In genomic region chr2:85681354-85681728, GRCh38 we compare ENCODE assay signal across 15 cellular contexts. TPM values are rescaled to one million over a fixed set of nuclear protein-coding genes. Genes with fewer than 3 reads are reported as not detected.
A peak's percentile ranks its signal among the peaks of the same experiment; 100 is the strongest.
DNase-seq lines count a peak whose midpoint lies in the region; ATAC-seq, FAIRE-seq and TF ChIP-seq lines count a peak whose summit lies in the region.
"Had no signal": no experiment of that assay in that cellular context is flagged by ENCODE, and none has a peak within 500 bp of the region (broad histone marks: within the 10 kb centered on the region; RNA-seq: fewer than 3 reads in every experiment).

No MANE protein-coding gene starts in this region.

- TF ChIP-seq CTCF in A549 (IDR thresholded peaks at IDR 0.05), result no peak
- no peak for TF ChIP-seq CTCF in Calu3 (IDR thresholded peaks at IDR 0.05; ENCODE audit: unreplicated experiment)

- no peaks in the 10 kb centered on the region for H3K9me3 Mint-ChIP-seq in Calu3 (ENCODE audit: low read depth, unreplicated experiment)
- H3K9me3 Mint-ChIP-seq in central memory CD8-positive, alpha-beta T cell, result no peaks in the 10 kb centered on the region
- H3K9me3 Mint-ChIP-seq: CD4-positive, alpha-beta T cell; naive B cell; stimulated activated naive CD8-positive, alpha-beta T cell treated with anti-CD3 and anti-CD28 coated beads, Interleukin-15, Interleukin-2, amounts not matched to agents 100 ng/mL and 50 ng/mL, for 24 hours had no signal

- no peak for TF ChIP-seq EP300 in A549 (IDR thresholded peaks at IDR 0.05)

- POLR2A ChIA-PET in A549 (lab: Yijun Ruan, JAX), result no interaction called here

- no peak overlapping the region for H3K4me3 Mint-ChIP-seq in Calu3 (ENCODE audit: low read depth, unreplicated experiment)
- peak overlapping the region; percentile 50 for H3K4me3 Mint-ChIP-seq in central memory CD8-positive, alpha-beta T cell
- H3K4me3 Mint-ChIP-seq: CD4-positive, alpha-beta T cell; naive B cell; stimulated activated naive CD8-positive, alpha-beta T cell treated with anti-CD3 and anti-CD28 coated beads, Interleukin-15, Interleukin-2, amounts not matched to agents 100 ng/mL and 50 ng/mL, for 24 hours had no signal

- CTCF ChIA-PET in A549 (lab: Yijun Ruan, JAX) (interaction anchor here (0.6 to 10.2 kb wide), 11 partner anchors 11 to 133 kb away, joined by 3 to 228 read pairs (median 25); partner anchors contain the start of gene SFTPB), Calu3 (lab: Charles Lee) (interaction anchor here (0.8 kb wide), 1 partner anchor 87 kb away, joined by 3 read pairs; no protein-coding TSS in a partner anchor)

- intact Hi-C loops in Calu3 (cut with micrococcal nuclease; ENCODE audit: unreplicated experiment), result no loop called here

- no peaks in the 10 kb centered on the region for H3K36me3 Mint-ChIP-seq in Calu3 (ENCODE audit: insufficient read depth, unreplicated experiment)
- H3K36me3 Mint-ChIP-seq in central memory CD8-positive, alpha-beta T cell (ENCODE audit: insufficient read depth), result no peaks in the 10 kb centered on the region
- H3K36me3 Mint-ChIP-seq: naive B cell had no signal

- peaks cover 14% of the 10 kb centered on the region for H3K4me1 Mint-ChIP-seq in Calu3 (ENCODE audit: low read depth, unreplicated experiment)
- peaks cover 4% of the 10 kb centered on the region for H3K4me1 Mint-ChIP-seq in central memory CD8-positive, alpha-beta T cell

- peak overlapping the region; percentile 7 for H3K27ac Mint-ChIP-seq in Calu3 (ENCODE audit: unreplicated experiment)
- peak overlapping the region; percentile 30 for H3K27ac Mint-ChIP-seq in central memory CD8-positive, alpha-beta T cell (ENCODE audit: low read depth)
- H3K27ac Mint-ChIP-seq: CD4-positive, alpha-beta T cell; stimulated activated naive CD8-positive, alpha-beta T cell treated with anti-CD3 and anti-CD28 coated beads, Interleukin-15, Interleukin-2, amounts not matched to agents 100 ng/mL and 50 ng/mL, for 24 hours had no signal

- no TSS peak for BruUV-seq in Calu3 (replicated peaks; lab: Mats Ljungman, UMichigan)

- TF ChIP-seq POLR2A in A549 (IDR thresholded peaks at IDR 0.05; ENCODE audit: low read length), result no peak

- peak overlapping the region; percentile 57 for H3K4me2 ChIP-seq in A549

- DNase-seq in A549 (ENCODE audit: low read depth in 1 of 2, low spot score in 1 of 2) (no peak), Calu3 (peak; percentile 11), mesenteric fat pad (ENCODE audit: low spot score) (peak; percentile 60), iPS-NIHi11 (ENCODE audit: low spot score) (no peak)
- DNase-seq in central memory CD8-positive, alpha-beta T cell (ENCODE audit: low spot score in 2 of 2), result no peak
- DNase-seq: activated CD4-positive, alpha-beta T cell treated with anti-CD3 and anti-CD28 coated beads for 48 hours; HCEC 1CT; naive B cell; NCI-H1092 treated with DMSO at 0.1 percent for 48 hours had no signal

- H3K4me1 ChIP-seq in A549, result peaks cover 26% of the 10 kb centered on the region

- H3K27me3 Mint-ChIP-seq in Calu3 (ENCODE audit: unreplicated experiment), result no peaks in the 10 kb centered on the region
- H3K27me3 Mint-ChIP-seq in central memory CD8-positive, alpha-beta T cell, result no peaks in the 10 kb centered on the region
- H3K27me3 Mint-ChIP-seq: CD4-positive, alpha-beta T cell; stimulated activated naive CD8-positive, alpha-beta T cell treated with anti-CD3 and anti-CD28 coated beads, Interleukin-15, Interleukin-2, amounts not matched to agents 100 ng/mL and 50 ng/mL, for 24 hours had no signal

- FAIRE-seq in A549 (lab: Jason Lieb, UNC), result no peak
- FAIRE-seq: colon had no signal

- 59% methylated on average over 4 of the region's 4 CpGs for WGBS in A549 (ENCODE audit: missing lambda C conversion rate)

- no peak overlapping the region for H3K4me3 ChIP-seq in A549

- H3K27ac ChIP-seq in A549, result peak overlapping the region; percentile 51 to 66

- TF ChIP-seq RAD21 in A549 (conservative IDR thresholded peaks at IDR 0.05 in 1 of 2, IDR thresholded peaks at IDR 0.05 in 1 of 2), result no peak

- ATAC-seq in A549 (no peak; a peak in 1 of 6 replicates), HG02571 (IDR thresholded peaks at IDR 0.05; ENCODE audit: unreplicated experiment) (no peak), HG02973 (IDR thresholded peaks at IDR 0.05; ENCODE audit: unreplicated experiment) (no peak)
- ATAC-seq in central memory CD8-positive, alpha-beta T cell (replicated peaks; ENCODE audit: extremely low read depth, poor library complexity, severe bottlenecking), result no peak

- no peaks in the 10 kb centered on the region for H3K9me3 ChIP-seq in A549

TF ChIP-seq in A549, 52 proteins besides CTCF, POLR2A, EP300 and RAD21:
- TF ChIP-seq, protein P1, sequence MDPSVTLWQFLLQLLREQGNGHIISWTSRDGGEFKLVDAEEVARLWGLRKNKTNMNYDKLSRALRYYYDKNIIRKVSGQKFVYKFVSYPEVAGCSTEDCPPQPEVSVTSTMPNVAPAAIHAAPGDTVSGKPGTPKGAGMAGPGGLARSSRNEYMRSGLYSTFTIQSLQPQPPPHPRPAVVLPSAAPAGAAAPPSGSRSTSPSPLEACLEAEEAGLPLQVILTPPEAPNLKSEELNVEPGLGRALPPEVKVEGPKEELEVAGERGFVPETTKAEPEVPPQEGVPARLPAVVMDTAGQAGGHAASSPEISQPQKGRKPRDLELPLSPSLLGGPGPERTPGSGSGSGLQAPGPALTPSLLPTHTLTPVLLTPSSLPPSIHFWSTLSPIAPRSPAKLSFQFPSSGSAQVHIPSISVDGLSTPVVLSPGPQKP (IDR thresholded peaks at IDR 0.05; ENCODE audit: low read depth, low read length), result no peak
- TF ChIP-seq NFE2L2 (conservative IDR thresholded peaks at IDR 0.05; ENCODE audit: low read length) (no peak), FOSL2 (IDR thresholded peaks at IDR 0.05) (no peak), FOSL2 (CRISPR knock-in tag; IDR thresholded peaks at IDR 0.05) (no peak)
TF ChIP-seq in A549: peak in this region for 0.

RNA-seq across cellular contexts. Expression of gene GNLY, which starts 12.8 kb away (rescaled TPM):
- not detected in 2 replicates for polyA plus RNA-seq in A549 (2011; rRNA removed)
- not detected in 2 replicates for polyA plus RNA-seq in A549 (2012; cell fraction: cytosol; rRNA removed)
- polyA plus RNA-seq in A549 (2012; cell fraction: nucleus; rRNA removed), result 0.12 and 0.15 TPM in 2 replicates
- polyA plus RNA-seq in A549 (2017; fragmentation: RNase III; extraction: RNeasy Plus Mini Kit Qiagen cat#74134 plus additional on column Dnase treatment), result not detected in 3 replicates
- not detected in 2 replicates for polyA minus RNA-seq in A549 (2011; rRNA and poly(A)+ RNA removed)
- not detected in 2 replicates for total RNA-seq in Calu3 (2022)
- total RNA-seq in mesenteric fat pad, result 3.7 TPM

RNA-seq across cellular contexts. Expression of gene SFTPB, which starts 13.3 kb away (rescaled TPM):
- polyA plus RNA-seq in A549 (2011; rRNA removed) (not detected in 2 replicates), A549 (2017; fragmentation: RNase III; extraction: RNeasy Plus Mini Kit Qiagen cat#74134 plus additional on column Dnase treatment) (0.08 TPM in 1 of 3 replicates, not detected in the others)
- polyA plus RNA-seq in A549 (2012; cell fraction: cytosol; rRNA removed), result 0.01 TPM in 1 of 2 replicates, not detected in the other
- not detected in 2 replicates for polyA plus RNA-seq in A549 (2012; cell fraction: nucleus; rRNA removed)
- polyA minus RNA-seq in A549 (2011; rRNA and poly(A)+ RNA removed), result not detected in 2 replicates
- total RNA-seq in Calu3 (2022) (not detected in 2 replicates), mesenteric fat pad (not detected)
- total RNA-seq: CD4-positive, alpha-beta T cell; T-helper 1 cell treated with Interleukin-12 subunit alpha and Interleukin-12 subunit beta and Interleukin-4 antibody, amounts not matched to agents 30 ng/mL and 1 ng/mL, for 36 hours had no signal

Comparison
In these comparisons a context has a peak if more than half of its experiments do, and no peak if none do; other contexts are left out.
1. DNase-seq: peak in Calu3 (single experiment) and mesenteric fat pad (single experiment); none in A549 (0 of 2), central memory CD8-positive, alpha-beta T cell (0 of 2) and iPS-NIHi11 (single experiment).